ENCODE assay signal across 1 cellular context in genomic region chr16:2500937-2501750, GRCh38.
TF ChIP-seq lines count a peak whose summit lies in the region.

No MANE protein-coding gene starts in this region.

TF ChIP-seq in HepG2, 621 proteins besides CTCF, POLR2A, EP300 and RAD21 (continued from another document and continues in another):
- TF ChIP-seq PAXIP1 (CRISPR knock-in tag; conservative IDR thresholded peaks at IDR 0.05), result 0 out of 2 replicates have a peak, but pooled peaks have one; percentile 16
- TF ChIP-seq NAIF1 (CRISPR knock-in tag; IDR thresholded peaks at IDR 0.05; ENCODE audit: borderline replicate concordance), result no peak
- no peak for TF ChIP-seq PHF8 (CRISPR knock-in tag; IDR thresholded peaks at IDR 0.05)
- peak; percentile 55 for TF ChIP-seq SAP130 (CRISPR knock-in tag; IDR thresholded peaks at IDR 0.05; ENCODE audit: low read depth)
- TF ChIP-seq ZSCAN5A (CRISPR knock-in tag; IDR thresholded peaks at IDR 0.05; ENCODE audit: borderline replicate concordance), result no peak
- peak; percentile 71 for TF ChIP-seq SALL1 (CRISPR knock-in tag; IDR thresholded peaks at IDR 0.05)
- TF ChIP-seq THAP7 (CRISPR knock-in tag; IDR thresholded peaks at IDR 0.05), result no peak
- TF ChIP-seq THRA (CRISPR knock-in tag; IDR thresholded peaks at IDR 0.05; ENCODE audit: borderline replicate concordance), result peak; percentile 32; the same call in 1 of the 2 replicates
- TF ChIP-seq IRF1 (CRISPR knock-in tag; IDR thresholded peaks at IDR 0.05; ENCODE audit: low read depth), result no peak
- 0 out of 2 replicates have a peak, but pooled peaks have one; percentile 21 for TF ChIP-seq MTA1 (CRISPR knock-in tag; IDR thresholded peaks at IDR 0.05; ENCODE audit: borderline replicate concordance)
- TF ChIP-seq STAG1 (CRISPR knock-in tag; IDR thresholded peaks at IDR 0.05), result peak; percentile 98
- TF ChIP-seq CREB3 (CRISPR knock-in tag; IDR thresholded peaks at IDR 0.05), result no peak
- no peak for TF ChIP-seq SP1 (IDR thresholded peaks at IDR 0.05)
- TF ChIP-seq SP1 (CRISPR knock-in tag; IDR thresholded peaks at IDR 0.05), result 0 out of 2 replicates have a peak, but pooled peaks have one; percentile 24
- TF ChIP-seq THYN1 (CRISPR knock-in tag; IDR thresholded peaks at IDR 0.05; ENCODE audit: borderline replicate concordance, low read depth), result no peak
- no peak for TF ChIP-seq ZNF782 (CRISPR knock-in tag; IDR thresholded peaks at IDR 0.05; ENCODE audit: borderline replicate concordance)
- peak; percentile 28 for TF ChIP-seq AGO1 (IDR thresholded peaks at IDR 0.05; ENCODE audit: low read depth, low read length, poor library complexity, severe bottlenecking)
- TF ChIP-seq ZNF296 (CRISPR knock-in tag; conservative IDR thresholded peaks at IDR 0.05), result no peak
- peak; percentile 47; the same call in 1 of the 2 replicates for TF ChIP-seq HDAC2 (CRISPR knock-in tag; IDR thresholded peaks at IDR 0.05)
- TF ChIP-seq FOXC1 (CRISPR knock-in tag; IDR thresholded peaks at IDR 0.05; ENCODE audit: borderline replicate concordance), result 0 out of 2 replicates have a peak, but pooled peaks have one; percentile 40
- TF ChIP-seq FOSL2 (CRISPR knock-in tag; IDR thresholded peaks at IDR 0.05), result peak; percentile 20; the same call in 1 of the 2 replicates
- no peak for TF ChIP-seq GLI4 (CRISPR knock-in tag; IDR thresholded peaks at IDR 0.05; ENCODE audit: borderline replicate concordance)
- peak; percentile 37 for TF ChIP-seq HNRNPLL (IDR thresholded peaks at IDR 0.05; ENCODE audit: low read depth, low read length, poor library complexity, severe bottlenecking)
- peak; percentile 45; the same call in 1 of the 2 replicates for TF ChIP-seq ZNF331 (CRISPR knock-in tag; IDR thresholded peaks at IDR 0.05)
- TF ChIP-seq PHF5A (CRISPR knock-in tag; IDR thresholded peaks at IDR 0.05; ENCODE audit: low read depth, unreplicated experiment), result no peak
- TF ChIP-seq DR1 (CRISPR knock-in tag; IDR thresholded peaks at IDR 0.05), result no peak
- TF ChIP-seq ZNF235 (CRISPR knock-in tag; IDR thresholded peaks at IDR 0.05; ENCODE audit: borderline replicate concordance), result no peak
- no peak for TF ChIP-seq ONECUT2 (CRISPR knock-in tag; IDR thresholded peaks at IDR 0.05)
- peak; percentile 45; the same call in 1 of the 2 replicates for TF ChIP-seq ZFP91 (CRISPR knock-in tag; IDR thresholded peaks at IDR 0.05; ENCODE audit: borderline replicate concordance)
- TF ChIP-seq SP4 (CRISPR knock-in tag; IDR thresholded peaks at IDR 0.05), result peak; percentile 28; the same call in 1 of the 2 replicates
- TF ChIP-seq GATAD2A (CRISPR knock-in tag; IDR thresholded peaks at IDR 0.05), result peak; percentile 52; the same call in 1 of the 2 replicates
- peak; percentile 41; the same call in 1 of the 2 replicates for TF ChIP-seq ZNF350 (CRISPR knock-in tag; IDR thresholded peaks at IDR 0.05; ENCODE audit: borderline replicate concordance, low read depth)
- peak; percentile 31; the same call in 1 of the 2 replicates for TF ChIP-seq FOXK1 (CRISPR knock-in tag; IDR thresholded peaks at IDR 0.05; ENCODE audit: borderline replicate concordance, low read depth)
- 0 out of 2 replicates have a peak, but pooled peaks have one; percentile 44 for TF ChIP-seq BHLHE40 (IDR thresholded peaks at IDR 0.05; ENCODE audit: low read length)
- 0 out of 2 replicates have a peak, but pooled peaks have one; percentile 41 for TF ChIP-seq ZNF574 (CRISPR knock-in tag; IDR thresholded peaks at IDR 0.05)
- TF ChIP-seq ERF (CRISPR knock-in tag; IDR thresholded peaks at IDR 0.05), result peak; percentile 50; the same call in 1 of the 2 replicates
- no peak for TF ChIP-seq NR2F6 (IDR thresholded peaks at IDR 0.05)
- peak; percentile 21; the same call in 1 of the 2 replicates for TF ChIP-seq NR2F6 (CRISPR knock-in tag; IDR thresholded peaks at IDR 0.05)
- TF ChIP-seq FOXP4 (CRISPR knock-in tag; IDR thresholded peaks at IDR 0.05), result no peak
- peak in 1 of 2 experiments; percentile 60; a peak in 2 of 4 replicates for TF ChIP-seq HMGXB4 (CRISPR knock-in tag; IDR thresholded peaks at IDR 0.05; ENCODE audit: borderline replicate concordance in 1 of 2, low read depth in 1 of 2)
- 0 out of 2 replicates have a peak, but pooled peaks have one; percentile 4 for TF ChIP-seq MAX (IDR thresholded peaks at IDR 0.05)
- peak; percentile 47; the same call in 1 of the 3 replicates for TF ChIP-seq MXI1 (IDR thresholded peaks at IDR 0.05; ENCODE audit: borderline replicate concordance, low read depth, low read length)
- no peak for TF ChIP-seq MAZ (IDR thresholded peaks at IDR 0.05; ENCODE audit: borderline replicate concordance, low read depth, low read length)
- TF ChIP-seq MAZ (CRISPR knock-in tag; IDR thresholded peaks at IDR 0.05; ENCODE audit: low read depth), result peak; percentile 67; the same call in 1 of the 2 replicates
- TF ChIP-seq RARA (CRISPR knock-in tag; IDR thresholded peaks at IDR 0.05), result 0 out of 2 replicates have a peak, but pooled peaks have one; percentile 6
